In genomic region chr7:38368191-38368605, GRCh38 we compare ENCODE assay signal across 8 cellular contexts.
A peak's percentile ranks its signal among the peaks of the same experiment; 100 is the strongest.
DNase-seq lines count a peak whose midpoint lies in the region; ATAC-seq and TF ChIP-seq lines count a peak whose summit lies in the region.

No MANE protein-coding gene starts in this region.

- intact Hi-C loops in posterior cingulate gyrus (cut with DNase I): no loop called here

- ATAC-seq in GM19351 (IDR thresholded peaks at IDR 0.05; ENCODE audit: unreplicated experiment) (peak; percentile 52), GM18517 (IDR thresholded peaks at IDR 0.05; ENCODE audit: unreplicated experiment) (no peak)

- no peak overlapping the region for H3K4me3 ChIP-seq in HL-60 (replicated peaks; ENCODE audit: insufficient read depth, low read length)

- H3K27ac ChIP-seq in C4-2B: no peak overlapping the region
- H3K27ac ChIP-seq in HL-60 (replicated peaks): peak overlapping the region; percentile 24

- peak; percentile 97 for TF ChIP-seq CTCF in C4-2B (conservative IDR thresholded peaks at IDR 0.05)
- TF ChIP-seq CTCF in HL-60 (IDR thresholded peaks at IDR 0.05; ENCODE audit: insufficient read depth, low read length): peak; percentile 63

- H3K27me3 ChIP-seq in HL-60 (ENCODE audit: insufficient read depth, poor library complexity, severe bottlenecking): no peaks in the 10 kb centered on the region

- peak; percentile 79 to 93 for DNase-seq in HL-60 (ENCODE audit: low read depth in 1 of 2, low spot score in 1 of 2)
- peak; percentile 75 for DNase-seq in RPMI7951 (ENCODE audit: low read depth)
- DNase-seq in activated T-cell treated with anti-CD3 and anti-CD28 coated beads, Interleukin-2, amount 50 U/mL, for 48 hours: peak; percentile 87
- DNase-seq in fibroblast of the conjunctiva (ENCODE audit: low read depth): peak; percentile 49
- peak in 9 of 10 donors; percentile 44 to 92 (median 50) for DNase-seq in posterior cingulate gyrus
